ENCODE assay signal across 18 cellular contexts in genomic region chr7:122412886-122413285, GRCh38.
A peak's percentile ranks its signal among the peaks of the same experiment; 100 is the strongest.
DNase-seq lines count a peak whose midpoint lies in the region; ATAC-seq, FAIRE-seq and TF ChIP-seq lines count a peak whose summit lies in the region.
"Had no signal": no experiment of that assay in that cellular context is flagged by ENCODE, and none has a peak within 500 bp of the region (broad histone marks: within the 10 kb centered on the region; RNA-seq: fewer than 3 reads in every experiment).

No MANE protein-coding gene starts in this region.

- H3K27me3 ChIP-seq in adipocyte (replicated peaks; ENCODE audit: control insufficient read depth, insufficient read depth, low read length): no peaks in the 10 kb centered on the region
- no peaks in the 10 kb centered on the region for H3K27me3 ChIP-seq in pancreas
- H3K27me3 ChIP-seq: Peyer's patch, testis had no signal

- ATAC-seq in pancreas: peak in 3 of 4 donors; percentile 54 to 59 (median 56)
- no peak for ATAC-seq in GM21367 (IDR thresholded peaks at IDR 0.05; ENCODE audit: unreplicated experiment)
- no peak for ATAC-seq in HG03095 (IDR thresholded peaks at IDR 0.05; ENCODE audit: unreplicated experiment)
- ATAC-seq: T-helper 17 cell had no signal

- TF ChIP-seq CTCF in foreskin fibroblast (IDR thresholded peaks at IDR 0.05; ENCODE audit: low read depth, low read length): no peak
- no peak for TF ChIP-seq CTCF in pancreas (IDR thresholded peaks at IDR 0.05)

- H3K4me1 Mint-ChIP-seq in immature natural killer cell: no peaks in the 10 kb centered on the region
- H3K4me1 Mint-ChIP-seq: T-helper 17 cell had no signal

- 90 to 96% methylated on average over 1 of the region's 1 CpG for WGBS in pancreas, 2 donors

- H3K4me3 ChIP-seq in adipocyte (ENCODE audit: low read length) (no peak overlapping the region), foreskin fibroblast (ENCODE audit: low read depth in 1 of 2, low read length in 2 of 2) (no peak overlapping the region), pancreas (no peak overlapping the region)
- H3K4me3 ChIP-seq: Peyer's patch, testis had no signal

- DNase-seq in G401 (ENCODE audit: low spot score) (peak; percentile 47), adipocyte (ENCODE audit: low read depth) (peak; percentile 91), foreskin fibroblast (peak; percentile 1), pancreas (peak in 2 of 6 donors; percentile 13 to 16), ACHN (no peak), immature natural killer cell (no peak)
- DNase-seq: activated CD4-positive, alpha-beta T cell treated with anti-CD3 and anti-CD28 coated beads, Interleukin-2, amount 50 U/mL, for 1 hour; Calu3; kidney glomerular epithelial cell; MM.1S; nephron progenitor cell; Peyer's patch; T-helper 17 cell; testis had no signal

- no peaks in the 10 kb centered on the region for H3K36me3 ChIP-seq in adipocyte (ENCODE audit: control insufficient read depth, insufficient read depth, low read length, severe bottlenecking)
- peaks cover 0 to 3% (median 0%) of the 10 kb centered on the region in 3 donors for H3K36me3 ChIP-seq in pancreas
- H3K36me3 ChIP-seq: Peyer's patch had no signal

- H3K9ac ChIP-seq in adipocyte (ENCODE audit: low read length): no peak overlapping the region

- intact Hi-C loops in pancreas (cut with DNase I): no loop called here

- H3K36me3 Mint-ChIP-seq in immature natural killer cell: peaks cover 0 to 4% (median 0%) of the 10 kb centered on the region in 3 donors

- H3K9me3 ChIP-seq in adipocyte (ENCODE audit: control insufficient read depth, low read length) (no peaks in the 10 kb centered on the region), pancreas (no peaks in the 10 kb centered on the region)
- H3K9me3 ChIP-seq: Peyer's patch, testis had no signal

- no peak overlapping the region for H3K27ac ChIP-seq in pancreas
- H3K27ac ChIP-seq: HL-60, Peyer's patch, testis had no signal

- FAIRE-seq in pancreas (lab: Jason Lieb, UNC): no peak
- FAIRE-seq: frontal cortex had no signal

- H3K4me3 Mint-ChIP-seq in immature natural killer cell: no peak overlapping the region
- H3K4me3 Mint-ChIP-seq: nephron progenitor cell, T-helper 17 cell had no signal

- in situ Hi-C loops in G401 (cut with HindIII; ENCODE audit: low sequenced_read_pairs): no loop called here
- in situ Hi-C loops in ACHN (cut with HindIII; ENCODE audit: low pct_ligation_motif_present, low pct_unique_long_range_greater_than_20kb, low sequenced_read_pairs): no loop called here

- H3K27me3 Mint-ChIP-seq in immature natural killer cell (ENCODE audit: low read depth in 3 of 3): no peaks in the 10 kb centered on the region
- H3K27me3 Mint-ChIP-seq: T-helper 17 cell had no signal

- peaks cover 2 to 20% (median 7%) of the 10 kb centered on the region in 6 donors for H3K9me3 Mint-ChIP-seq in immature natural killer cell
- H3K9me3 Mint-ChIP-seq: nephron progenitor cell had no signal

- no peak overlapping the region for H3K27ac Mint-ChIP-seq in immature natural killer cell
- H3K27ac Mint-ChIP-seq: nephron progenitor cell, T-helper 17 cell had no signal

- H3K4me1 ChIP-seq in adipocyte (ENCODE audit: control insufficient read depth, insufficient read depth, low read length): peaks cover 5% of the 10 kb centered on the region
- no peaks in the 10 kb centered on the region for H3K4me1 ChIP-seq in pancreas
- H3K4me1 ChIP-seq: Peyer's patch, testis had no signal

Comparison
In these comparisons a context has a peak if more than half of its experiments do, and no peak if none do; other contexts are left out.
1. DNase-seq: peak in G401 (single experiment), adipocyte (single experiment) and foreskin fibroblast (2 of 2); none in ACHN (single experiment) and immature natural killer cell (0 of 3).
2. ATAC-seq: peak in pancreas (3 of 4); none in GM21367 (single experiment) and HG03095 (single experiment).